In genomic region chr2:12441750-12442626, GRCh38 we compare ENCODE assay signal across 14 cellular contexts.
DNase-seq lines count a peak whose midpoint lies in the region; ATAC-seq, FAIRE-seq and TF ChIP-seq lines count a peak whose summit lies in the region.
"Had no signal": no experiment of that assay in that cellular context is flagged by ENCODE, and none has a peak within 500 bp of the region (broad histone marks: within the 10 kb centered on the region; RNA-seq: fewer than 3 reads in every experiment).

No MANE protein-coding gene starts in this region.

- H3K9me3 ChIP-seq in Loucy (ENCODE audit: insufficient read depth, low read depth, low read length) (no peaks in the 10 kb centered on the region), kidney (ENCODE audit: control insufficient read depth in 1 of 2, low read length in 2 of 2) (no peaks in the 10 kb centered on the region)
- H3K9me3 ChIP-seq in naive thymus-derived CD4-positive, alpha-beta T cell (ENCODE audit: control insufficient read depth in 2 of 3, low read length in 3 of 3): no peaks in the 10 kb centered on the region
- H3K9me3 ChIP-seq: spleen, vagina had no signal

- TF ChIP-seq CTCF in Loucy (conservative IDR thresholded peaks at IDR 0.05; ENCODE audit: low read length) (no peak), WTC11 (IDR thresholded peaks at IDR 0.05) (no peak), progenitor cell of endocrine pancreas (IDR thresholded peaks at IDR 0.05; ENCODE audit: unreplicated experiment) (no peak), kidney (IDR thresholded peaks at IDR 0.05; ENCODE audit: borderline replicate concordance, extremely low read depth, insufficient read depth) (no peak), GM13977 (IDR thresholded peaks at IDR 0.05; ENCODE audit: extremely low read depth, insufficient read depth, missing control alignments) (no peak)

- no peaks in the 10 kb centered on the region for H3K9me2 ChIP-seq in Loucy (replicated peaks; ENCODE audit: low read depth, low read length)

- in situ Hi-C loops in GM13977 (cut with MboI; ENCODE audit: low pct_unique_long_range_greater_than_20kb, low sequenced_read_pairs, unreplicated experiment): no loop called here

- peak overlapping the region; percentile 63 for H3K4me2 ChIP-seq in Loucy (ENCODE audit: low read depth, low read length, poor library complexity, severe bottlenecking)

- H3K4me3 ChIP-seq in Loucy (ENCODE audit: low read length, poor library complexity, severe bottlenecking): peak overlapping the region; percentile 36
- H3K4me3 ChIP-seq in naive thymus-derived CD4-positive, alpha-beta T cell (ENCODE audit: low read length): no peak overlapping the region
- H3K4me3 ChIP-seq in kidney (ENCODE audit: low read length in 2 of 2): no peak overlapping the region
- H3K4me3 ChIP-seq: spleen, vagina had no signal

- peak; percentile 33 for DNase-seq in EH (ENCODE audit: low read depth)
- DNase-seq in WTC11 (ENCODE audit: low spot score): no peak
- DNase-seq in naive thymus-derived CD4-positive, alpha-beta T cell: no peak
- no peak for DNase-seq in progenitor cell of endocrine pancreas (ENCODE audit: low spot score, unreplicated experiment)
- DNase-seq in kidney: no peak
- DNase-seq in GM13977 (ENCODE audit: low spot score): no peak
- DNase-seq: activated T-cell treated with anti-CD3 and anti-CD28 coated beads, Interleukin-2, amount 50 U/mL, for 24 hours; posterior cingulate gyrus; spleen; stimulated activated naive CD8-positive, alpha-beta T cell treated with anti-CD3 and anti-CD28 coated beads, Interleukin-15, amount 100 ng/mL, for 72 hours had no signal

- FAIRE-seq in kidney (lab: Jason Lieb, UNC): no peak
- FAIRE-seq: islet of Langerhans had no signal

- no peaks in the 10 kb centered on the region for H3K36me3 ChIP-seq in Loucy (ENCODE audit: insufficient read depth, low read length)
- H3K36me3 ChIP-seq in naive thymus-derived CD4-positive, alpha-beta T cell (ENCODE audit: control insufficient read depth in 2 of 3, insufficient read depth in 3 of 3, low read length in 3 of 3): no peaks in the 10 kb centered on the region
- H3K36me3 ChIP-seq in kidney (ENCODE audit: control insufficient read depth in 1 of 2, insufficient read depth in 2 of 2, low read length in 2 of 2): no peaks in the 10 kb centered on the region
- H3K36me3 ChIP-seq: spleen, vagina had no signal

- H3K36me3 Mint-ChIP-seq in WTC11 (peaks cover 14% of the 10 kb centered on the region), progenitor cell of endocrine pancreas (ENCODE audit: insufficient read depth) (no peaks in the 10 kb centered on the region)
- peaks cover 0 to 6% (median 4%) of the 10 kb centered on the region in 5 donors for H3K36me3 Mint-ChIP-seq in naive thymus-derived CD4-positive, alpha-beta T cell

- no peaks in the 10 kb centered on the region for H4K20me1 ChIP-seq in Loucy (ENCODE audit: insufficient read depth, low read length, poor library complexity, severe bottlenecking)

- H3K27me3 ChIP-seq in Loucy (ENCODE audit: insufficient read depth, low read length, poor library complexity, severe bottlenecking): no peaks in the 10 kb centered on the region
- H3K27me3 ChIP-seq in naive thymus-derived CD4-positive, alpha-beta T cell (ENCODE audit: control insufficient read depth in 2 of 2, insufficient read depth in 2 of 2, low read length in 2 of 2): no peaks in the 10 kb centered on the region
- H3K27me3 ChIP-seq: spleen, vagina had no signal

- H3K4me1 ChIP-seq in Loucy (ENCODE audit: insufficient read depth, low read length, poor library complexity, severe bottlenecking) (peaks cover 60% of the 10 kb centered on the region), kidney (ENCODE audit: control insufficient read depth in 1 of 2, insufficient read depth in 1 of 2, low read depth in 1 of 2, low read length in 2 of 2) (no peaks in the 10 kb centered on the region)
- peaks cover 12 to 15% of the 10 kb centered on the region in 2 donors for H3K4me1 ChIP-seq in naive thymus-derived CD4-positive, alpha-beta T cell (ENCODE audit: control insufficient read depth in 2 of 2, insufficient read depth in 2 of 2, low read length in 2 of 2)

- peak overlapping the region; percentile 71; the same call in 1 of the 2 replicates for H3K27ac Mint-ChIP-seq in WTC11
- peak overlapping the region in 4 of 9 donors; percentile 24 to 65 (median 49) for H3K27ac Mint-ChIP-seq in naive thymus-derived CD4-positive, alpha-beta T cell
- H3K27ac Mint-ChIP-seq in progenitor cell of endocrine pancreas: no peak overlapping the region

- H2AFZ ChIP-seq in Loucy (ENCODE audit: low read length): 0 out of 2 replicates have a peak overlapping the region, but pooled peaks have one; percentile 7

- POLR2A ChIA-PET in WTC11 (lab: Charles Lee): no interaction called here
- POLR2A ChIA-PET in naive thymus-derived CD4-positive, alpha-beta T cell (lab: Charles Lee): interaction anchor here (0.7 kb wide), 1 partner anchor 274 kb away, joined by 4 read pairs; no protein-coding TSS in a partner anchor

- H3K27me3 Mint-ChIP-seq in WTC11 (ENCODE audit: low read depth) (no peaks in the 10 kb centered on the region), progenitor cell of endocrine pancreas (peaks cover 35% of the 10 kb centered on the region)
- no peaks in the 10 kb centered on the region for H3K27me3 Mint-ChIP-seq in naive thymus-derived CD4-positive, alpha-beta T cell
- H3K27me3 Mint-ChIP-seq: activated T-cell treated with anti-CD3 and anti-CD28 coated beads, Interleukin-2, amount 50 U/mL, for 24 hours; stimulated activated naive CD8-positive, alpha-beta T cell treated with anti-CD3 and anti-CD28 coated beads, Interleukin-15, amount 100 ng/mL, for 72 hours had no signal

- H3K9me3 Mint-ChIP-seq in WTC11: peaks cover 22% of the 10 kb centered on the region
- H3K9me3 Mint-ChIP-seq in naive thymus-derived CD4-positive, alpha-beta T cell: peaks cover 0 to 4% (median 0%) of the 10 kb centered on the region in 11 donors
- H3K9me3 Mint-ChIP-seq in progenitor cell of endocrine pancreas (ENCODE audit: low read depth): no peaks in the 10 kb centered on the region
- H3K9me3 Mint-ChIP-seq: activated T-cell treated with anti-CD3 and anti-CD28 coated beads, Interleukin-2, amount 50 U/mL, for 24 hours; stimulated activated naive CD8-positive, alpha-beta T cell treated with anti-CD3 and anti-CD28 coated beads, Interleukin-15, amount 100 ng/mL, for 72 hours had no signal

- H3K27ac ChIP-seq in naive thymus-derived CD4-positive, alpha-beta T cell (ENCODE audit: low read depth, low read length): no peak overlapping the region
- no peak overlapping the region for H3K27ac ChIP-seq in kidney (ENCODE audit: low read depth in 2 of 2, low read length in 2 of 2)
- H3K27ac ChIP-seq: spleen, vagina had no signal

- H3K9ac ChIP-seq in Loucy (ENCODE audit: low read depth, low read length, poor library complexity, severe bottlenecking) (peak overlapping the region; percentile 11), kidney (ENCODE audit: low read length in 2 of 2) (no peak overlapping the region)

- intact Hi-C loops in naive thymus-derived CD4-positive, alpha-beta T cell (cut with micrococcal nuclease): no loop called here
- intact Hi-C loops in kidney (cut with DNase I): no loop called here

- no peaks in the 10 kb centered on the region; the same call in none of the 2 replicates for H3F3A ChIP-seq in Loucy (ENCODE audit: low read depth)

- H3K79me2 ChIP-seq in Loucy (ENCODE audit: insufficient read depth, low read length): no peaks in the 10 kb centered on the region

- peak; percentile 52 for ATAC-seq in WTC11
- peak; percentile 32 for ATAC-seq in naive thymus-derived CD4-positive, alpha-beta T cell
- no peak for ATAC-seq in HG03097 (IDR thresholded peaks at IDR 0.05; ENCODE audit: low FRiP score, unreplicated experiment)
- ATAC-seq: stimulated activated naive CD8-positive, alpha-beta T cell treated with anti-CD3 and anti-CD28 coated beads, Interleukin-15, amount 100 ng/mL, for 72 hours had no signal

- H3K4me1 Mint-ChIP-seq in WTC11 (peaks cover 31% of the 10 kb centered on the region), progenitor cell of endocrine pancreas (ENCODE audit: low read depth) (peaks cover 2% of the 10 kb centered on the region)
- peaks cover 16 to 35% (median 25%) of the 10 kb centered on the region in 7 donors for H3K4me1 Mint-ChIP-seq in naive thymus-derived CD4-positive, alpha-beta T cell

- CTCF ChIA-PET in WTC11 (lab: Charles Lee): no interaction called here
- CTCF ChIA-PET in naive thymus-derived CD4-positive, alpha-beta T cell (lab: Charles Lee): interaction anchor here (0.6 to 1.2 kb wide), 4 partner anchors 8 to 334 kb away, joined by 3 to 4 read pairs (median 3); no protein-coding TSS in a partner anchor

- no peak overlapping the region for H3K4me3 Mint-ChIP-seq in WTC11
- peak overlapping the region in 4 of 10 donors; percentile 2 to 29 (median 23) for H3K4me3 Mint-ChIP-seq in naive thymus-derived CD4-positive, alpha-beta T cell
- H3K4me3 Mint-ChIP-seq in progenitor cell of endocrine pancreas (ENCODE audit: low read depth): no peak overlapping the region
- H3K4me3 Mint-ChIP-seq: activated T-cell treated with anti-CD3 and anti-CD28 coated beads, Interleukin-2, amount 50 U/mL, for 24 hours; stimulated activated naive CD8-positive, alpha-beta T cell treated with anti-CD3 and anti-CD28 coated beads, Interleukin-15, amount 100 ng/mL, for 72 hours had no signal

TF ChIP-seq in WTC11, 78 proteins besides CTCF, POLR2A, EP300 and RAD21:
- TF ChIP-seq IRF1 (CRISPR knock-in tag; IDR thresholded peaks at IDR 0.05): no peak
- TF ChIP-seq USF2 (CRISPR knock-in tag; IDR thresholded peaks at IDR 0.05): peak; percentile 57
- TF ChIP-seq ETV6 (CRISPR knock-in tag; IDR thresholded peaks at IDR 0.05): 0 out of 2 replicates have a peak, but pooled peaks have one; percentile 10
- no peak for TF ChIP-seq ESRRA (CRISPR knock-in tag; IDR thresholded peaks at IDR 0.05; ENCODE audit: borderline replicate concordance)
- TF ChIP-seq PRRX2 (CRISPR knock-in tag; IDR thresholded peaks at IDR 0.05): no peak
